Comparison of ENCODE assay signal across 2 cellular contexts in genomic region chr6:125102411-125102810, GRCh38.
TF ChIP-seq lines count a peak whose summit lies in the region.

No MANE protein-coding gene starts in this region.

TF ChIP-seq in SK-N-SH, 30 proteins besides CTCF, POLR2A, EP300 and RAD21 (continued from another document):
- TF ChIP-seq, protein P1, sequence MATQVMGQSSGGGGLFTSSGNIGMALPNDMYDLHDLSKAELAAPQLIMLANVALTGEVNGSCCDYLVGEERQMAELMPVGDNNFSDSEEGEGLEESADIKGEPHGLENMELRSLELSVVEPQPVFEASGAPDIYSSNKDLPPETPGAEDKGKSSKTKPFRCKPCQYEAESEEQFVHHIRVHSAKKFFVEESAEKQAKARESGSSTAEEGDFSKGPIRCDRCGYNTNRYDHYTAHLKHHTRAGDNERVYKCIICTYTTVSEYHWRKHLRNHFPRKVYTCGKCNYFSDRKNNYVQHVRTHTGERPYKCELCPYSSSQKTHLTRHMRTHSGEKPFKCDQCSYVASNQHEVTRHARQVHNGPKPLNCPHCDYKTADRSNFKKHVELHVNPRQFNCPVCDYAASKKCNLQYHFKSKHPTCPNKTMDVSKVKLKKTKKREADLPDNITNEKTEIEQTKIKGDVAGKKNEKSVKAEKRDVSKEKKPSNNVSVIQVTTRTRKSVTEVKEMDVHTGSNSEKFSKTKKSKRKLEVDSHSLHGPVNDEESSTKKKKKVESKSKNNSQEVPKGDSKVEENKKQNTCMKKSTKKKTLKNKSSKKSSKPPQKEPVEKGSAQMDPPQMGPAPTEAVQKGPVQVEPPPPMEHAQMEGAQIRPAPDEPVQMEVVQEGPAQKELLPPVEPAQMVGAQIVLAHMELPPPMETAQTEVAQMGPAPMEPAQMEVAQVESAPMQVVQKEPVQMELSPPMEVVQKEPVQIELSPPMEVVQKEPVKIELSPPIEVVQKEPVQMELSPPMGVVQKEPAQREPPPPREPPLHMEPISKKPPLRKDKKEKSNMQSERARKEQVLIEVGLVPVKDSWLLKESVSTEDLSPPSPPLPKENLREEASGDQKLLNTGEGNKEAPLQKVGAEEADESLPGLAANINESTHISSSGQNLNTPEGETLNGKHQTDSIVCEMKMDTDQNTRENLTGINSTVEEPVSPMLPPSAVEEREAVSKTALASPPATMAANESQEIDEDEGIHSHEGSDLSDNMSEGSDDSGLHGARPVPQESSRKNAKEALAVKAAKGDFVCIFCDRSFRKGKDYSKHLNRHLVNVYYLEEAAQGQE (IDR thresholded peaks at IDR 0.05; ENCODE audit: low read depth, low read length), result no peak
- TF ChIP-seq RFX5 (IDR thresholded peaks at IDR 0.05; ENCODE audit: low read length) (no peak), SMC3 (IDR thresholded peaks at IDR 0.05; ENCODE audit: low read depth, low read length) (no peak), JUND (IDR thresholded peaks at IDR 0.05) (no peak), IRF3 (IDR thresholded peaks at IDR 0.05; ENCODE audit: low read depth, low read length) (no peak), CHD2 (IDR thresholded peaks at IDR 0.05; ENCODE audit: low read length, partially characterized antibody) (no peak), TCF12 (IDR thresholded peaks at IDR 0.05) (no peak), MXI1 (IDR thresholded peaks at IDR 0.05; ENCODE audit: low read depth, low read length) (no peak)
- TF ChIP-seq, protein P2, sequence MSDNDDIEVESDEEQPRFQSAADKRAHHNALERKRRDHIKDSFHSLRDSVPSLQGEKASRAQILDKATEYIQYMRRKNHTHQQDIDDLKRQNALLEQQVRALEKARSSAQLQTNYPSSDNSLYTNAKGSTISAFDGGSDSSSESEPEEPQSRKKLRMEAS (IDR thresholded peaks at IDR 0.05; ENCODE audit: low read depth), result no peak
TF ChIP-seq in SK-N-SH: peak in this region for 0.

TF ChIP-seq in SK-N-SH treated with all-trans-retinoic acid at 6 μM for 48 hours, 23 proteins besides CTCF, POLR2A, EP300 and RAD21 (continued from another document):
- TF ChIP-seq TSHZ2 (CRISPR knock-in tag; IDR thresholded peaks at IDR 0.05) (no peak), ARNTL (CRISPR knock-in tag; IDR thresholded peaks at IDR 0.05; ENCODE audit: borderline replicate concordance, low read depth) (no peak), CSDC2 (CRISPR knock-in tag; IDR thresholded peaks at IDR 0.05) (no peak), TCF4 (CRISPR knock-in tag; IDR thresholded peaks at IDR 0.05; ENCODE audit: borderline replicate concordance) (no peak), BACH2 (CRISPR knock-in tag; IDR thresholded peaks at IDR 0.05; ENCODE audit: borderline replicate concordance) (no peak), ZC3H10 (CRISPR knock-in tag; IDR thresholded peaks at IDR 0.05) (no peak), PATZ1 (CRISPR knock-in tag; IDR thresholded peaks at IDR 0.05; ENCODE audit: borderline replicate concordance) (no peak), GLIS3 (CRISPR knock-in tag; IDR thresholded peaks at IDR 0.05) (no peak), ZNF8 (CRISPR knock-in tag; IDR thresholded peaks at IDR 0.05) (no peak), POU6F1 (CRISPR knock-in tag; IDR thresholded peaks at IDR 0.05; ENCODE audit: borderline replicate concordance, low read depth) (no peak), OSR1 (CRISPR knock-in tag; IDR thresholded peaks at IDR 0.05) (no peak)
